In genomic region chr4:39365931-39366771, GRCh38 we compare ENCODE assay signal across 1 cellular context.
TF ChIP-seq lines count a peak whose summit lies in the region.

A gene with protein sequence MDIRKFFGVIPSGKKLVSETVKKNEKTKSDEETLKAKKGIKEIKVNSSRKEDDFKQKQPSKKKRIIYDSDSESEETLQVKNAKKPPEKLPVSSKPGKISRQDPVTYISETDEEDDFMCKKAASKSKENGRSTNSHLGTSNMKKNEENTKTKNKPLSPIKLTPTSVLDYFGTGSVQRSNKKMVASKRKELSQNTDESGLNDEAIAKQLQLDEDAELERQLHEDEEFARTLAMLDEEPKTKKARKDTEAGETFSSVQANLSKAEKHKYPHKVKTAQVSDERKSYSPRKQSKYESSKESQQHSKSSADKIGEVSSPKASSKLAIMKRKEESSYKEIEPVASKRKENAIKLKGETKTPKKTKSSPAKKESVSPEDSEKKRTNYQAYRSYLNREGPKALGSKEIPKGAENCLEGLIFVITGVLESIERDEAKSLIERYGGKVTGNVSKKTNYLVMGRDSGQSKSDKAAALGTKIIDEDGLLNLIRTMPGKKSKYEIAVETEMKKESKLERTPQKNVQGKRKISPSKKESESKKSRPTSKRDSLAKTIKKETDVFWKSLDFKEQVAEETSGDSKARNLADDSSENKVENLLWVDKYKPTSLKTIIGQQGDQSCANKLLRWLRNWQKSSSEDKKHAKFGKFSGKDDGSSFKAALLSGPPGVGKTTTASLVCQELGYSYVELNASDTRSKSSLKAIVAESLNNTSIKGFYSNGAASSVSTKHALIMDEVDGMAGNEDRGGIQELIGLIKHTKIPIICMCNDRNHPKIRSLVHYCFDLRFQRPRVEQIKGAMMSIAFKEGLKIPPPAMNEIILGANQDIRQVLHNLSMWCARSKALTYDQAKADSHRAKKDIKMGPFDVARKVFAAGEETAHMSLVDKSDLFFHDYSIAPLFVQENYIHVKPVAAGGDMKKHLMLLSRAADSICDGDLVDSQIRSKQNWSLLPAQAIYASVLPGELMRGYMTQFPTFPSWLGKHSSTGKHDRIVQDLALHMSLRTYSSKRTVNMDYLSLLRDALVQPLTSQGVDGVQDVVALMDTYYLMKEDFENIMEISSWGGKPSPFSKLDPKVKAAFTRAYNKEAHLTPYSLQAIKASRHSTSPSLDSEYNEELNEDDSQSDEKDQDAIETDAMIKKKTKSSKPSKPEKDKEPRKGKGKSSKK (minus strand): TSS chr4:39366362. CDS start chr4:39366241, 121 bp downstream.

TF ChIP-seq in HEK293, 187 proteins besides CTCF, POLR2A, EP300 and RAD21 (continued from another document and continues in another):
- TF ChIP-seq, protein P1, sequence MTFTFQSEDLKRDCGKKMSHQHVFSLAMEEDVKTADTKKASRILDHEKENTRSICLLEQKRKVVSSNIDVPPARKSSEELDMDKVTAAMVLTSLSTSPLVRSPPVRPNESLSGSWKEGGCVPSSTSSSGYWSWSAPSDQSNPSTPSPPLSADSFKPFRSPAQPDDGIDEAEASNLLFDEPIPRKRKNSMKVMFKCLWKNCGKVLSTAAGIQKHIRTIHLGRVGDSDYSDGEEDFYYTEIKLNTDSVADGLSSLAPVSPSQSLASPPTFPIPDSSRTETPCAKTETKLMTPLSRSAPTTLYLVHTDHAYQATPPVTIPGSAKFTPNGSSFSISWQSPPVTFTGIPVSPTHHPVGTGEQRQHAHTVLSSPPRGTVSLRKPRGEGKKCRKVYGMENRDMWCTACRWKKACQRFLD (tag by site-specific recombination; IDR thresholded peaks at IDR 0.05) = no peak
- TF ChIP-seq, protein P2, sequence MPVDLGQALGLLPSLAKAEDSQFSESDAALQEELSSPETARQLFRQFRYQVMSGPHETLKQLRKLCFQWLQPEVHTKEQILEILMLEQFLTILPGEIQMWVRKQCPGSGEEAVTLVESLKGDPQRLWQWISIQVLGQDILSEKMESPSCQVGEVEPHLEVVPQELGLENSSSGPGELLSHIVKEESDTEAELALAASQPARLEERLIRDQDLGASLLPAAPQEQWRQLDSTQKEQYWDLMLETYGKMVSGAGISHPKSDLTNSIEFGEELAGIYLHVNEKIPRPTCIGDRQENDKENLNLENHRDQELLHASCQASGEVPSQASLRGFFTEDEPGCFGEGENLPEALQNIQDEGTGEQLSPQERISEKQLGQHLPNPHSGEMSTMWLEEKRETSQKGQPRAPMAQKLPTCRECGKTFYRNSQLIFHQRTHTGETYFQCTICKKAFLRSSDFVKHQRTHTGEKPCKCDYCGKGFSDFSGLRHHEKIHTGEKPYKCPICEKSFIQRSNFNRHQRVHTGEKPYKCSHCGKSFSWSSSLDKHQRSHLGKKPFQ (tag by site-specific recombination; IDR thresholded peaks at IDR 0.05) = no peak
- no peak for TF ChIP-seq ZNF23 (tag by site-specific recombination; IDR thresholded peaks at IDR 0.05; ENCODE audit: borderline replicate concordance)
- TF ChIP-seq ZNF623 (tag by site-specific recombination; IDR thresholded peaks at IDR 0.05) = no peak
- TF ChIP-seq, protein P3, sequence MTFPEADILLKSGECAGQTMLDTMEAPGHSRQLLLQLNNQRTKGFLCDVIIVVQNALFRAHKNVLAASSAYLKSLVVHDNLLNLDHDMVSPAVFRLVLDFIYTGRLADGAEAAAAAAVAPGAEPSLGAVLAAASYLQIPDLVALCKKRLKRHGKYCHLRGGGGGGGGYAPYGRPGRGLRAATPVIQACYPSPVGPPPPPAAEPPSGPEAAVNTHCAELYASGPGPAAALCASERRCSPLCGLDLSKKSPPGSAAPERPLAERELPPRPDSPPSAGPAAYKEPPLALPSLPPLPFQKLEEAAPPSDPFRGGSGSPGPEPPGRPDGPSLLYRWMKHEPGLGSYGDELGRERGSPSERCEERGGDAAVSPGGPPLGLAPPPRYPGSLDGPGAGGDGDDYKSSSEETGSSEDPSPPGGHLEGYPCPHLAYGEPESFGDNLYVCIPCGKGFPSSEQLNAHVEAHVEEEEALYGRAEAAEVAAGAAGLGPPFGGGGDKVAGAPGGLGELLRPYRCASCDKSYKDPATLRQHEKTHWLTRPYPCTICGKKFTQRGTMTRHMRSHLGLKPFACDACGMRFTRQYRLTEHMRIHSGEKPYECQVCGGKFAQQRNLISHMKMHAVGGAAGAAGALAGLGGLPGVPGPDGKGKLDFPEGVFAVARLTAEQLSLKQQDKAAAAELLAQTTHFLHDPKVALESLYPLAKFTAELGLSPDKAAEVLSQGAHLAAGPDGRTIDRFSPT (tag by site-specific recombination; IDR thresholded peaks at IDR 0.05) = peak; percentile 46; the same call in 1 of the 2 replicates
- TF ChIP-seq ZNF585B (tag by site-specific recombination; IDR thresholded peaks at IDR 0.05) = no peak
- no peak for TF ChIP-seq ZNF221 (tag by site-specific recombination; IDR thresholded peaks at IDR 0.05; ENCODE audit: borderline replicate concordance)
- TF ChIP-seq, protein P4, sequence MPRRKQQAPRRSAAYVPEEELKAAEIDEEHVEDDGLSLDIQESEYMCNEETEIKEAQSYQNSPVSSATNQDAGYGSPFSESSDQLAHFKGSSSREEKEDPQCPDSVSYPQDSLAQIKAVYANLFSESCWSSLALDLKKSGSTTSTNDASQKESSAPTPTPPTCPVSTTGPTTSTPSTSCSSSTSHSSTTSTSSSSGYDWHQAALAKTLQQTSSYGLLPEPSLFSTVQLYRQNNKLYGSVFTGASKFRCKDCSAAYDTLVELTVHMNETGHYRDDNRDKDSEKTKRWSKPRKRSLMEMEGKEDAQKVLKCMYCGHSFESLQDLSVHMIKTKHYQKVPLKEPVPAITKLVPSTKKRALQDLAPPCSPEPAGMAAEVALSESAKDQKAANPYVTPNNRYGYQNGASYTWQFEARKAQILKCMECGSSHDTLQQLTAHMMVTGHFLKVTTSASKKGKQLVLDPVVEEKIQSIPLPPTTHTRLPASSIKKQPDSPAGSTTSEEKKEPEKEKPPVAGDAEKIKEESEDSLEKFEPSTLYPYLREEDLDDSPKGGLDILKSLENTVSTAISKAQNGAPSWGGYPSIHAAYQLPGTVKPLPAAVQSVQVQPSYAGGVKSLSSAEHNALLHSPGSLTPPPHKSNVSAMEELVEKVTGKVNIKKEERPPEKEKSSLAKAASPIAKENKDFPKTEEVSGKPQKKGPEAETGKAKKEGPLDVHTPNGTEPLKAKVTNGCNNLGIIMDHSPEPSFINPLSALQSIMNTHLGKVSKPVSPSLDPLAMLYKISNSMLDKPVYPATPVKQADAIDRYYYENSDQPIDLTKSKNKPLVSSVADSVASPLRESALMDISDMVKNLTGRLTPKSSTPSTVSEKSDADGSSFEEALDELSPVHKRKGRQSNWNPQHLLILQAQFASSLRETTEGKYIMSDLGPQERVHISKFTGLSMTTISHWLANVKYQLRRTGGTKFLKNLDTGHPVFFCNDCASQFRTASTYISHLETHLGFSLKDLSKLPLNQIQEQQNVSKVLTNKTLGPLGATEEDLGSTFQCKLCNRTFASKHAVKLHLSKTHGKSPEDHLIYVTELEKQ (tag by site-specific recombination; IDR thresholded peaks at IDR 0.05; ENCODE audit: borderline replicate concordance) = no peak
- no peak for TF ChIP-seq ZNF121 (tag by site-specific recombination; IDR thresholded peaks at IDR 0.05)
- no peak for TF ChIP-seq GLI4 (tag by site-specific recombination; IDR thresholded peaks at IDR 0.05)
- TF ChIP-seq, protein P5, sequence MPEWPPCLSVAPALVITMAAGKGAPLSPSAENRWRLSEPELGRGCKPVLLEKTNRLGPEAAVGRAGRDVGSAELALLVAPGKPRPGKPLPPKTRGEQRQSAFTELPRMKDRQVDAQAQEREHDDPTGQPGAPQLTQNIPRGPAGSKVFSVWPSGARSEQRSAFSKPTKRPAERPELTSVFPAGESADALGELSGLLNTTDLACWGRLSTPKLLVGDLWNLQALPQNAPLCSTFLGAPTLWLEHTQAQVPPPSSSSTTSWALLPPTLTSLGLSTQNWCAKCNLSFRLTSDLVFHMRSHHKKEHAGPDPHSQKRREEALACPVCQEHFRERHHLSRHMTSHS (tag by site-specific recombination; IDR thresholded peaks at IDR 0.05) = no peak
- TF ChIP-seq KLF16 (tag by site-specific recombination; IDR thresholded peaks at IDR 0.05) = peak; percentile 70; the same call in 1 of the 2 replicates
- no peak for TF ChIP-seq ZNF112 (tag by site-specific recombination; IDR thresholded peaks at IDR 0.05)
- TF ChIP-seq ZNF658 (tag by site-specific recombination; IDR thresholded peaks at IDR 0.05) = no peak
- TF ChIP-seq ZNF423 (tag by site-specific recombination; IDR thresholded peaks at IDR 0.05) = no peak
- peak; percentile 62 for TF ChIP-seq ZNF600 (tag by site-specific recombination; IDR thresholded peaks at IDR 0.05)
- TF ChIP-seq, protein P6, sequence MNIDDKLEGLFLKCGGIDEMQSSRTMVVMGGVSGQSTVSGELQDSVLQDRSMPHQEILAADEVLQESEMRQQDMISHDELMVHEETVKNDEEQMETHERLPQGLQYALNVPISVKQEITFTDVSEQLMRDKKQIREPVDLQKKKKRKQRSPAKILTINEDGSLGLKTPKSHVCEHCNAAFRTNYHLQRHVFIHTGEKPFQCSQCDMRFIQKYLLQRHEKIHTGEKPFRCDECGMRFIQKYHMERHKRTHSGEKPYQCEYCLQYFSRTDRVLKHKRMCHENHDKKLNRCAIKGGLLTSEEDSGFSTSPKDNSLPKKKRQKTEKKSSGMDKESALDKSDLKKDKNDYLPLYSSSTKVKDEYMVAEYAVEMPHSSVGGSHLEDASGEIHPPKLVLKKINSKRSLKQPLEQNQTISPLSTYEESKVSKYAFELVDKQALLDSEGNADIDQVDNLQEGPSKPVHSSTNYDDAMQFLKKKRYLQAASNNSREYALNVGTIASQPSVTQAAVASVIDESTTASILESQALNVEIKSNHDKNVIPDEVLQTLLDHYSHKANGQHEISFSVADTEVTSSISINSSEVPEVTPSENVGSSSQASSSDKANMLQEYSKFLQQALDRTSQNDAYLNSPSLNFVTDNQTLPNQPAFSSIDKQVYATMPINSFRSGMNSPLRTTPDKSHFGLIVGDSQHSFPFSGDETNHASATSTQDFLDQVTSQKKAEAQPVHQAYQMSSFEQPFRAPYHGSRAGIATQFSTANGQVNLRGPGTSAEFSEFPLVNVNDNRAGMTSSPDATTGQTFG (tag by site-specific recombination; IDR thresholded peaks at IDR 0.05; ENCODE audit: borderline replicate concordance) = no peak
- no peak for TF ChIP-seq ZNF48 (tag by site-specific recombination; IDR thresholded peaks at IDR 0.05)
- TF ChIP-seq ZNF335 (tag by site-specific recombination; conservative IDR thresholded peaks at IDR 0.05) = peak; percentile 92
- no peak for TF ChIP-seq ZNF354C (tag by site-specific recombination; IDR thresholded peaks at IDR 0.05; ENCODE audit: borderline replicate concordance, low read depth)
- TF ChIP-seq ZNF391 (tag by site-specific recombination; IDR thresholded peaks at IDR 0.05; ENCODE audit: borderline replicate concordance, low read depth) = peak; percentile 69; the same call in 1 of the 2 replicates
- peak; percentile 81 for TF ChIP-seq SP2 (tag by site-specific recombination; IDR thresholded peaks at IDR 0.05)
- no peak for TF ChIP-seq MZF1 (tag by site-specific recombination; IDR thresholded peaks at IDR 0.05; ENCODE audit: borderline replicate concordance)
- no peak for TF ChIP-seq ZNF114 (tag by site-specific recombination; IDR thresholded peaks at IDR 0.05)
- TF ChIP-seq ZNF16 (tag by site-specific recombination; IDR thresholded peaks at IDR 0.05; ENCODE audit: low read depth) = no peak
- no peak for TF ChIP-seq ZNF404 (tag by site-specific recombination; IDR thresholded peaks at IDR 0.05)
- TF ChIP-seq ZNF654 (tag by site-specific recombination; IDR thresholded peaks at IDR 0.05; ENCODE audit: low read depth) = no peak
- no peak for TF ChIP-seq ZNF169 (tag by site-specific recombination; IDR thresholded peaks at IDR 0.05)
- no peak for TF ChIP-seq ZBTB48 (tag by site-specific recombination; IDR thresholded peaks at IDR 0.05)
- TF ChIP-seq ZNF521 (tag by site-specific recombination; IDR thresholded peaks at IDR 0.05) = no peak
- TF ChIP-seq OVOL3 (tag by site-specific recombination; IDR thresholded peaks at IDR 0.05) = no peak
- TF ChIP-seq SP7 (tag by site-specific recombination; IDR thresholded peaks at IDR 0.05) = no peak; the same call in none of the 2 replicates
- TF ChIP-seq HOXC10 (CRISPR knock-in tag; IDR thresholded peaks at IDR 0.05) = 0 out of 2 replicates have a peak, but pooled peaks have one; percentile 39
- no peak for TF ChIP-seq ZNF747 (tag by site-specific recombination; IDR thresholded peaks at IDR 0.05)
- peak; percentile 80 for TF ChIP-seq ZFP69B (tag by site-specific recombination; IDR thresholded peaks at IDR 0.05)
- 0 out of 2 replicates have a peak, but pooled peaks have one; percentile 59 for TF ChIP-seq KLF17 (tag by site-specific recombination; IDR thresholded peaks at IDR 0.05)
- TF ChIP-seq PRDM4 (tag by site-specific recombination; IDR thresholded peaks at IDR 0.05) = peak; percentile 16; the same call in 1 of the 2 replicates
- no peak for TF ChIP-seq ZNF239 (tag by site-specific recombination; IDR thresholded peaks at IDR 0.05)
- no peak for TF ChIP-seq ZNF544 (tag by site-specific recombination; IDR thresholded peaks at IDR 0.05)
- TF ChIP-seq ZNF157 (tag by site-specific recombination; IDR thresholded peaks at IDR 0.05) = no peak
